ENCODE assay signal across 18 cellular contexts in the genomic region with DNA sequence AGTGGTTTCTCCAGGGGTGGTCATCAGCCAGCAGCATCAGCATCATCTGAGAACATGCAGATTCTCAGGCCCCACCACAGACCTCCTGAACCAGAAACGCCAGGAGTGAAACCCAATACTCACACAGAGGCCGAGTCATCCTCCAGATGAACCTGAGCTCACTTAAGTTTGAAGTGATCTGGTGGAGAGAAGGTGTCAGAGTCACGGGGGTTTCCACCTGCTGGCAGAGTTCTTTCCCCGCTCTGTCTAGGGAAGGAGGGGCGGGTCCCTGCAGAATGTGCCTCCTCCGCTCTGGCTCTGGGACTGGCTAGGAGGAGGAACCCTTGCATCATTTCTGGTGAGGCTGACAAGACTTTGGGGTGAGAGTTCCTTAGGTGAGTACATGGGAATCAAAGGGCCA. TPM values are rescaled to one million over a fixed set of nuclear protein-coding genes. Genes with fewer than 3 reads are reported as not detected.
DNase-seq lines count a peak whose midpoint lies in the region; ATAC-seq and TF ChIP-seq lines count a peak whose summit lies in the region.
"Had no signal": no experiment of that assay in that cellular context is flagged by ENCODE, and none has a peak within 500 bp of the region (broad histone marks: within the 10 kb centered on the region; RNA-seq: fewer than 3 reads in every experiment).

No MANE protein-coding gene starts in this region.

- CTCF ChIA-PET in activated naive CD4-positive, alpha-beta T cell treated with anti-CD3 and anti-CD28 coated beads, Interleukin-2, amount 10 ng/mL, durations not matched to agents 7 days and 5 days (lab: Charles Lee) = no interaction called here

- H3K36me3 Mint-ChIP-seq in activated naive CD4-positive, alpha-beta T cell treated with anti-CD3 and anti-CD28 coated beads, Interleukin-2, amount 10 ng/mL, durations not matched to agents 7 days and 5 days = no peaks in the 10 kb centered on the region
- no peaks in the 10 kb centered on the region for H3K36me3 Mint-ChIP-seq in activated T-cell treated with anti-CD3 and anti-CD28 coated beads, Interleukin-2, amount 50 U/mL, for 72 hours (ENCODE audit: insufficient read depth in 2 of 2)
- no peaks in the 10 kb centered on the region for H3K36me3 Mint-ChIP-seq in neural crest cell (ENCODE audit: low read depth)
- H3K36me3 Mint-ChIP-seq in type B pancreatic cell = no peaks in the 10 kb centered on the region
- H3K36me3 Mint-ChIP-seq in progenitor cell of endocrine pancreas (ENCODE audit: insufficient read depth) = peaks cover 8% of the 10 kb centered on the region

- TF ChIP-seq CTCF in neural crest cell (conservative IDR thresholded peaks at IDR 0.05) (no peak), type B pancreatic cell (conservative IDR thresholded peaks at IDR 0.05) (no peak), progenitor cell of endocrine pancreas (IDR thresholded peaks at IDR 0.05; ENCODE audit: unreplicated experiment) (no peak)

- peaks cover 4% of the 10 kb centered on the region for H3K4me1 Mint-ChIP-seq in activated naive CD4-positive, alpha-beta T cell treated with anti-CD3 and anti-CD28 coated beads, Interleukin-2, amount 10 ng/mL, durations not matched to agents 7 days and 5 days
- H3K4me1 Mint-ChIP-seq in activated T-cell treated with anti-CD3 and anti-CD28 coated beads, Interleukin-2, amount 50 U/mL, for 72 hours (ENCODE audit: low read depth) = peaks cover 18% of the 10 kb centered on the region
- H3K4me1 Mint-ChIP-seq in neural crest cell = no peaks in the 10 kb centered on the region
- H3K4me1 Mint-ChIP-seq in type B pancreatic cell (ENCODE audit: unreplicated experiment) = no peaks in the 10 kb centered on the region
- no peaks in the 10 kb centered on the region for H3K4me1 Mint-ChIP-seq in progenitor cell of endocrine pancreas (ENCODE audit: low read depth)
- H3K4me1 Mint-ChIP-seq: central memory CD8-positive, alpha-beta T cell had no signal

- no peak overlapping the region for H3K27ac Mint-ChIP-seq in activated naive CD4-positive, alpha-beta T cell treated with anti-CD3 and anti-CD28 coated beads, Interleukin-2, amount 10 ng/mL, durations not matched to agents 7 days and 5 days
- no peak overlapping the region for H3K27ac Mint-ChIP-seq in activated T-cell treated with anti-CD3 and anti-CD28 coated beads, Interleukin-2, amount 50 U/mL, for 72 hours
- H3K27ac Mint-ChIP-seq in neural crest cell (ENCODE audit: unreplicated experiment) = peak overlapping the region; percentile 43
- peak overlapping the region; percentile 16 for H3K27ac Mint-ChIP-seq in type B pancreatic cell
- no peak overlapping the region for H3K27ac Mint-ChIP-seq in progenitor cell of endocrine pancreas
- H3K27ac Mint-ChIP-seq: T-helper 17 cell had no signal

- peak; percentile 88 to 91 for ATAC-seq in activated T-cell treated with anti-CD3 and anti-CD28 coated beads, Interleukin-2, amount 50 U/mL, for 72 hours (replicated peaks in 1 of 2)
- ATAC-seq: Panc1, T-helper 17 cell had no signal

- DNase-seq in activated naive CD4-positive, alpha-beta T cell treated with anti-CD3 and anti-CD28 coated beads, Interleukin-2, amount 50 U/mL, for 16 hours = peak; percentile 40
- DNase-seq in activated naive CD4-positive, alpha-beta T cell treated with anti-CD3 and anti-CD28 coated beads, Interleukin-2, amount 10 ng/mL, durations not matched to agents 7 days and 5 days = no peak
- peak; percentile 25 to 54 for DNase-seq in activated T-cell treated with anti-CD3 and anti-CD28 coated beads, Interleukin-2, amount 50 U/mL, for 72 hours
- DNase-seq in neural crest cell (ENCODE audit: low read depth, low spot score) (no peak), type B pancreatic cell (ENCODE audit: extremely low spot score, unreplicated experiment) (no peak), NCI-H82 (lab: John Stamatoyannopoulos, UW) (no peak), progenitor cell of endocrine pancreas (ENCODE audit: low spot score, unreplicated experiment) (no peak), GOT3 (lab: John Stamatoyannopoulos, UW) (no peak)
- DNase-seq: amygdala; effector CD8-positive, alpha-beta T cell; HCEC 1CT; KBM-7; NCI-H1930; NCI-H748 treated with DMSO at 0.1 percent for 48 hours; nucleus accumbens; T-helper 17 cell had no signal

- no peak overlapping the region for H3K4me3 Mint-ChIP-seq in activated naive CD4-positive, alpha-beta T cell treated with anti-CD3 and anti-CD28 coated beads, Interleukin-2, amount 10 ng/mL, durations not matched to agents 7 days and 5 days
- no peak overlapping the region for H3K4me3 Mint-ChIP-seq in activated T-cell treated with anti-CD3 and anti-CD28 coated beads, Interleukin-2, amount 50 U/mL, for 72 hours
- H3K4me3 Mint-ChIP-seq in neural crest cell = no peak overlapping the region
- H3K4me3 Mint-ChIP-seq in type B pancreatic cell = no peak overlapping the region
- no peak overlapping the region for H3K4me3 Mint-ChIP-seq in progenitor cell of endocrine pancreas (ENCODE audit: low read depth)
- H3K4me3 Mint-ChIP-seq: central memory CD8-positive, alpha-beta T cell; T-helper 17 cell had no signal

- H3K27me3 Mint-ChIP-seq in activated naive CD4-positive, alpha-beta T cell treated with anti-CD3 and anti-CD28 coated beads, Interleukin-2, amount 10 ng/mL, durations not matched to agents 7 days and 5 days = peaks cover 40% of the 10 kb centered on the region
- H3K27me3 Mint-ChIP-seq in activated T-cell treated with anti-CD3 and anti-CD28 coated beads, Interleukin-2, amount 50 U/mL, for 72 hours (ENCODE audit: low read depth) = peaks cover 13% of the 10 kb centered on the region
- H3K27me3 Mint-ChIP-seq in neural crest cell (ENCODE audit: low read depth) (no peaks in the 10 kb centered on the region), type B pancreatic cell (no peaks in the 10 kb centered on the region), progenitor cell of endocrine pancreas (peaks cover 3% of the 10 kb centered on the region)
- H3K27me3 Mint-ChIP-seq: central memory CD8-positive, alpha-beta T cell had no signal

- H3K9me3 Mint-ChIP-seq in activated naive CD4-positive, alpha-beta T cell treated with anti-CD3 and anti-CD28 coated beads, Interleukin-2, amount 10 ng/mL, durations not matched to agents 7 days and 5 days = no peaks in the 10 kb centered on the region
- no peaks in the 10 kb centered on the region for H3K9me3 Mint-ChIP-seq in activated T-cell treated with anti-CD3 and anti-CD28 coated beads, Interleukin-2, amount 50 U/mL, for 72 hours
- H3K9me3 Mint-ChIP-seq in neural crest cell (no peaks in the 10 kb centered on the region), type B pancreatic cell (no peaks in the 10 kb centered on the region), progenitor cell of endocrine pancreas (ENCODE audit: low read depth) (no peaks in the 10 kb centered on the region)
- H3K9me3 Mint-ChIP-seq: central memory CD8-positive, alpha-beta T cell had no signal

RNA-seq across cellular contexts. Expression of a gene that starts 13.3 kb away (rescaled TPM):
- total RNA-seq in activated T-cell treated with anti-CD3 and anti-CD28 coated beads, Interleukin-2, amount 50 U/mL, for 72 hours = 10 to 100 TPM; 51.5 to 56.2 TPM
- 67.3 and 69.6 TPM in 2 replicates for total RNA-seq in neural crest cell
- total RNA-seq in type B pancreatic cell (ENCODE audit: low replicate concordance) = 31.8 and 48.1 TPM in 2 replicates
- total RNA-seq in progenitor cell of endocrine pancreas = 26.5 and 28.4 TPM in 2 replicates

RNA-seq across cellular contexts. Expression of a gene that starts 51.8 kb away (rescaled TPM):
- total RNA-seq in activated T-cell treated with anti-CD3 and anti-CD28 coated beads, Interleukin-2, amount 50 U/mL, for 72 hours = 1,000 to 10,000 TPM; 2,514 to 2,771 TPM
- 1,595 and 1,772 TPM in 2 replicates for total RNA-seq in neural crest cell
- 1,676 and 1,694 TPM in 2 replicates for total RNA-seq in type B pancreatic cell (ENCODE audit: low replicate concordance)
- 1,112 and 1,115 TPM in 2 replicates for total RNA-seq in progenitor cell of endocrine pancreas

Comparison
In these comparisons a context has a peak if more than half of its experiments do, and no peak if none do; other contexts are left out.
1. DNase-seq: peak in activated naive CD4-positive, alpha-beta T cell treated with anti-CD3 and anti-CD28 coated beads, Interleukin-2, amount 50 U/mL, for 16 hours (single experiment) and activated T-cell treated with anti-CD3 and anti-CD28 coated beads, Interleukin-2, amount 50 U/mL, for 72 hours (2 of 2); none in activated naive CD4-positive, alpha-beta T cell treated with anti-CD3 and anti-CD28 coated beads, Interleukin-2, amount 10 ng/mL, durations not matched to agents 7 days and 5 days (single experiment), neural crest cell (single experiment), type B pancreatic cell (single experiment), NCI-H82 (single experiment), progenitor cell of endocrine pancreas (single experiment) and GOT3 (single experiment).
2. H3K27ac Mint-ChIP-seq: peak in neural crest cell (single experiment) and type B pancreatic cell (single experiment); none in activated naive CD4-positive, alpha-beta T cell treated with anti-CD3 and anti-CD28 coated beads, Interleukin-2, amount 10 ng/mL, durations not matched to agents 7 days and 5 days (single experiment), activated T-cell treated with anti-CD3 and anti-CD28 coated beads, Interleukin-2, amount 50 U/mL, for 72 hours (single experiment) and progenitor cell of endocrine pancreas (single experiment).